In the genomic region with DNA sequence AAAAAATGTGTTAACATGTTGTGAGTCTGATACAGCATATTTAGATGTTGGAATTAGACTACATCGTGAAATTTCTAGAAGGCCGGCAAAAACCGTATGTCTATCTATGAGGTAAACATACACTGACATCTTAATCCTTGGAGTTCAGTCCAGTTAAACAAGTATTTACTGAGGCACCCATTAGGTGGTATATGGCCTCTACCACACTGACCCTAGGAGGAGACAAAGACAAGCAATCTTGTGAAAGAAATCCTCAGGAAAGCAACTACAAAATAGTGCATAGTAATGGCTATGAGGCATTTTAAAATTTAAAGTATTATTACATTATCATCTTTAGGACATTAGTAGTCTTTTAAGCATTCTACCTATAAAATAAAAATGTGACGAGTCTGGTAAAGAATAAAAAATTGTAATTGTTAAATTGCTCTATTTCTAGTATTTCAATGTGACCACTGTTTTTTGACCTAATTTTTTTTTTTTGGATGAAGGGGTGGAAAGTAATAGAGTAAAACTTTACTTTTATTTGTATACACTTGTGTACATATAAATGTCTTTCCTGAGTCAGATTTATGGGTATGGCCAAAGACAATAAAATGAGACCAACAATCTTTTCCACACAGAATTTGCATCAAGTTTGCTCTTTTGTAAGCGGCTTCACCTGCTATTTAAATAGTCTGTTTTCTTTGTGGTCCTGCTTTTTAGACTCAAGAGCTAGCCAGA, we compare ENCODE assay signal across 14 cellular contexts. TPM values are rescaled to one million over a fixed set of nuclear protein-coding genes. Genes with fewer than 3 reads are reported as not detected.
A peak's percentile ranks its signal among the peaks of the same experiment; 100 is the strongest.
DNase-seq lines count a peak whose midpoint lies in the region; ATAC-seq and TF ChIP-seq lines count a peak whose summit lies in the region.
"Had no signal": no experiment of that assay in that cellular context is flagged by ENCODE, and none has a peak within 500 bp of the region (broad histone marks: within the 10 kb centered on the region; RNA-seq: fewer than 3 reads in every experiment).

No MANE protein-coding gene starts in this region.

- no peak overlapping the region for H2AFZ ChIP-seq in MM.1S (ENCODE audit: low read length)

- TF ChIP-seq CTCF in AG09309 (IDR thresholded peaks at IDR 0.05; ENCODE audit: control insufficient read depth, insufficient read depth, low read depth, low read length, missing control alignments), result peak; percentile 30
- no peak for TF ChIP-seq CTCF in cardiac fibroblast (IDR thresholded peaks at IDR 0.05; ENCODE audit: low read depth, low read length)
- no peak for TF ChIP-seq CTCF in MM.1S (IDR thresholded peaks at IDR 0.05; ENCODE audit: low read length)

- H3K9me2 ChIP-seq in MM.1S (replicated peaks; ENCODE audit: insufficient read depth, low read length), result no peaks in the 10 kb centered on the region

- H3K4me3 ChIP-seq in AG09309 (ENCODE audit: control insufficient read depth, low read depth, low read length) (no peak overlapping the region), cardiac fibroblast (replicated peaks in 1 of 2; ENCODE audit: low read depth in 2 of 2, low read length in 2 of 2) (no peak overlapping the region), MM.1S (ENCODE audit: low read length) (no peak overlapping the region)
- H3K4me3 ChIP-seq: gastroesophageal sphincter had no signal

- H3K4me1 ChIP-seq in MM.1S (ENCODE audit: low read length), result no peaks in the 10 kb centered on the region

- CTCF ChIA-PET in HEK293T (lab: Yijun Ruan, JAX), result interaction anchor here (0.7 to 2.0 kb wide), 2 partner anchors 124 to 155 kb away, joined by 3 to 4 read pairs; no protein-coding TSS in a partner anchor

- H3K79me2 ChIP-seq in MM.1S (ENCODE audit: low read length), result no peaks in the 10 kb centered on the region

- H3F3A ChIP-seq in MM.1S (ENCODE audit: insufficient read depth, low read length), result no peaks in the 10 kb centered on the region

- H3K9ac ChIP-seq in MM.1S (ENCODE audit: low read length), result no peak overlapping the region

- no peaks in the 10 kb centered on the region for H3K27me3 ChIP-seq in MM.1S (replicated peaks; ENCODE audit: insufficient read depth, low read length)
- H3K27me3 ChIP-seq: gastroesophageal sphincter had no signal

- H3K4me3 Mint-ChIP-seq in activated T-cell treated with anti-CD3 and anti-CD28 coated beads, Interleukin-2, amount 50 U/mL, for 4 hours, result no peak overlapping the region
- H3K4me3 Mint-ChIP-seq: CD4-positive, CD25-positive, alpha-beta regulatory T cell; T-helper 1 cell treated with Interleukin-12 subunit alpha and Interleukin-12 subunit beta and Interleukin-4 antibody, amounts not matched to agents 30 μg/mL and 1 μg/mL, for 36 hours had no signal

- H3K27me3 Mint-ChIP-seq in activated T-cell treated with anti-CD3 and anti-CD28 coated beads, Interleukin-2, amount 50 U/mL, for 4 hours (ENCODE audit: low read depth), result no peaks in the 10 kb centered on the region
- H3K27me3 Mint-ChIP-seq: CD4-positive, CD25-positive, alpha-beta regulatory T cell had no signal

- H4K20me1 ChIP-seq in MM.1S (ENCODE audit: insufficient read depth, low read length), result no peaks in the 10 kb centered on the region

- ATAC-seq in left lobe of liver, result peak; percentile 46
- ATAC-seq in activated T-cell treated with anti-CD3 and anti-CD28 coated beads, Interleukin-2, amount 50 U/mL, for 4 hours, result no peak
- ATAC-seq: gastroesophageal sphincter had no signal

- POLR2A ChIA-PET in HEK293T (lab: Yijun Ruan, JAX), result no interaction called here

- H3K36me3 ChIP-seq in MM.1S (replicated peaks; ENCODE audit: insufficient read depth, low read length), result no peaks in the 10 kb centered on the region

- H3K4me2 ChIP-seq in MM.1S (ENCODE audit: low read depth, low read length), result no peak overlapping the region

- DNase-seq in AG09309 (ENCODE audit: low read depth), result peak; percentile 8
- DNase-seq in HEK293T (ENCODE audit: extremely low spot score), result no peak
- DNase-seq in cardiac fibroblast (ENCODE audit: low read depth in 2 of 2), result peak; percentile 9 to 29
- no peak for DNase-seq in left lobe of liver (ENCODE audit: low spot score)
- no peak for DNase-seq in MM.1S
- no peak for DNase-seq in activated T-cell treated with anti-CD3 and anti-CD28 coated beads, Interleukin-2, amount 50 U/mL, for 4 hours
- no peak for DNase-seq in mesenteric fat pad (ENCODE audit: low spot score)
- no peak for DNase-seq in NCI-H1694 (lab: John Stamatoyannopoulos, UW)
- DNase-seq: aorta; CD4-positive, CD25-positive, alpha-beta regulatory T cell; Kasumi-1; NCI-H774 had no signal

- H3K9me3 Mint-ChIP-seq in activated T-cell treated with anti-CD3 and anti-CD28 coated beads, Interleukin-2, amount 50 U/mL, for 4 hours, result no peaks in the 10 kb centered on the region

- H3K9me3 ChIP-seq in MM.1S (replicated peaks; ENCODE audit: insufficient read depth, low read length), result no peaks in the 10 kb centered on the region
- H3K9me3 ChIP-seq: gastroesophageal sphincter had no signal

- no peak overlapping the region for H3K27ac ChIP-seq in MM.1S (ENCODE audit: low read length)

- H3K36me3 Mint-ChIP-seq in activated T-cell treated with anti-CD3 and anti-CD28 coated beads, Interleukin-2, amount 50 U/mL, for 4 hours (ENCODE audit: insufficient read depth), result no peaks in the 10 kb centered on the region
- H3K36me3 Mint-ChIP-seq: CD4-positive, CD25-positive, alpha-beta regulatory T cell had no signal

- peaks cover 13% of the 10 kb centered on the region for H3K4me1 Mint-ChIP-seq in activated T-cell treated with anti-CD3 and anti-CD28 coated beads, Interleukin-2, amount 50 U/mL, for 4 hours (ENCODE audit: low read depth)

TF ChIP-seq in HEK293T, 16 proteins besides CTCF, POLR2A, EP300 and RAD21:
- TF ChIP-seq, protein P1, sequence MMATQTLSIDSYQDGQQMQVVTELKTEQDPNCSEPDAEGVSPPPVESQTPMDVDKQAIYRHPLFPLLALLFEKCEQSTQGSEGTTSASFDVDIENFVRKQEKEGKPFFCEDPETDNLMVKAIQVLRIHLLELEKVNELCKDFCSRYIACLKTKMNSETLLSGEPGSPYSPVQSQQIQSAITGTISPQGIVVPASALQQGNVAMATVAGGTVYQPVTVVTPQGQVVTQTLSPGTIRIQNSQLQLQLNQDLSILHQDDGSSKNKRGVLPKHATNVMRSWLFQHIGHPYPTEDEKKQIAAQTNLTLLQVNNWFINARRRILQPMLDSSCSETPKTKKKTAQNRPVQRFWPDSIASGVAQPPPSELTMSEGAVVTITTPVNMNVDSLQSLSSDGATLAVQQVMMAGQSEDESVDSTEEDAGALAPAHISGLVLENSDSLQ (IDR thresholded peaks at IDR 0.05), result peak; percentile 68
- no peak for TF ChIP-seq ELF4 (IDR thresholded peaks at IDR 0.05)

RNA-seq across cellular contexts. Expression of gene KATNAL1, which starts 50.5 kb away (rescaled TPM):
- total RNA-seq in left lobe of liver (7.7 TPM), mesenteric fat pad (31.6 TPM)
- 1 to 10 TPM; 3.3 to 5.2 (median 4.0) TPM for total RNA-seq in activated T-cell treated with anti-CD3 and anti-CD28 coated beads, Interleukin-2, amount 50 U/mL, for 4 hours

Comparison
In these comparisons a context has a peak if more than half of its experiments do, and no peak if none do; other contexts are left out.
1. DNase-seq: peak in AG09309 (single experiment) and cardiac fibroblast (2 of 2); none in HEK293T (single experiment), left lobe of liver (single experiment), MM.1S (single experiment), activated T-cell treated with anti-CD3 and anti-CD28 coated beads, Interleukin-2, amount 50 U/mL, for 4 hours (single experiment), mesenteric fat pad (single experiment) and NCI-H1694 (single experiment).